In the genomic region with DNA sequence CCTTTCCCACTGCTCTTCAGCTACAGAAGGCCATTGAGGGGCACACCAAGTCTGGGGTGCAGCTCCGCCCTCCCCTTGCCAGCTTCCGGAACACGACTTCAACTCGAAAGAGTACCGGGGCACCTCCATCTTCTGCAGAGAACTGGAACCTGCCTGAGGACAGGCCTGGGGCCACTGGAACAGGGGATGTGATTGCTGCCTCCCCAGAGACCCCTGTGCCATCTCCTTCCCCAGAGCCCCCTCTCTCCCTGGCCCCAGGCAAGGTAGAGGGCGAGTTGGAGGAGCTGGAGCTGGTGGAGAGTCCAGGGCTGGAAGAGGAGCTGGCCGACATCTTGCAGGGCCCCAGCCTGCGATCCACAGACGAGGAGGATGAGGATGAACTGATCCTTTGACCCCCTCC, we compare ENCODE assay signal across 1 cellular context.
TF ChIP-seq lines count a peak whose summit lies in the region.

No MANE protein-coding gene starts in this region.

TF ChIP-seq in K562, 482 proteins besides CTCF, POLR2A, EP300 and RAD21:
- TF ChIP-seq, protein P1, sequence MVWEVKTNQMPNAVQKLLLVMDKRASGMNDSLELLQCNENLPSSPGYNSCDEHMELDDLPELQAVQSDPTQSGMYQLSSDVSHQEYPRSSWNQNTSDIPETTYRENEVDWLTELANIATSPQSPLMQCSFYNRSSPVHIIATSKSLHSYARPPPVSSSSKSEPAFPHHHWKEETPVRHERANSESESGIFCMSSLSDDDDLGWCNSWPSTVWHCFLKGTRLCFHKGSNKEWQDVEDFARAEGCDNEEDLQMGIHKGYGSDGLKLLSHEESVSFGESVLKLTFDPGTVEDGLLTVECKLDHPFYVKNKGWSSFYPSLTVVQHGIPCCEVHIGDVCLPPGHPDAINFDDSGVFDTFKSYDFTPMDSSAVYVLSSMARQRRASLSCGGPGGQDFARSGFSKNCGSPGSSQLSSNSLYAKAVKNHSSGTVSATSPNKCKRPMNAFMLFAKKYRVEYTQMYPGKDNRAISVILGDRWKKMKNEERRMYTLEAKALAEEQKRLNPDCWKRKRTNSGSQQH (CRISPR knock-in tag; IDR thresholded peaks at IDR 0.05), result no peak
- peak; percentile 51 for TF ChIP-seq ZNF316 (IDR thresholded peaks at IDR 0.05)
